Comparison of ENCODE assay signal across 16 cellular contexts in genomic region chr6:27136978-27137814, GRCh38.
A peak's percentile ranks its signal among the peaks of the same experiment; 100 is the strongest.
DNase-seq lines count a peak whose midpoint lies in the region; TF ChIP-seq lines count a peak whose summit lies in the region.
"Had no signal": no experiment of that assay in that cellular context is flagged by ENCODE, and none has a peak within 500 bp of the region (broad histone marks: within the 10 kb centered on the region; RNA-seq: fewer than 3 reads in every experiment).

No MANE protein-coding gene starts in this region.

- H3K27me3 Mint-ChIP-seq in Calu3 (ENCODE audit: unreplicated experiment) = no peaks in the 10 kb centered on the region

- peaks cover 40% of the 10 kb centered on the region for H3K36me3 Mint-ChIP-seq in Calu3 (ENCODE audit: insufficient read depth, unreplicated experiment)
- H3K36me3 Mint-ChIP-seq: brain had no signal

- no peaks in the 10 kb centered on the region for H3K9me3 Mint-ChIP-seq in Calu3 (ENCODE audit: low read depth, unreplicated experiment)
- H3K9me3 Mint-ChIP-seq: brain; CD8-positive, alpha-beta T cell; nephron progenitor cell had no signal

- H3K9me3 ChIP-seq in iPS-20b (ENCODE audit: insufficient read depth, low read depth, low read length) (no peaks in the 10 kb centered on the region), sigmoid colon (no peaks in the 10 kb centered on the region), esophagus muscularis mucosa (no peaks in the 10 kb centered on the region)
- H3K9me3 ChIP-seq: SJCRH30 had no signal

- no peak overlapping the region for H3K27ac ChIP-seq in iPS-20b (ENCODE audit: low read length)
- no peak overlapping the region for H3K27ac ChIP-seq in sigmoid colon
- no peak overlapping the region for H3K27ac ChIP-seq in esophagus muscularis mucosa (replicated peaks in 1 of 4)
- H3K27ac ChIP-seq: SJCRH30 had no signal

- DNase-seq in Calu3 = no peak
- peak; percentile 36 for DNase-seq in HuH-7 (ENCODE audit: low spot score)
- DNase-seq in SW480 (ENCODE audit: low spot score) = peak; percentile 51
- no peak for DNase-seq in sigmoid colon
- no peak for DNase-seq in esophagus muscularis mucosa (ENCODE audit: extremely low spot score)
- no peak for DNase-seq in HPDE6-E6E7 (ENCODE audit: extremely low spot score)
- DNase-seq: activated CD4-positive, CD25-positive, alpha-beta regulatory T cell treated with anti-CD3 and anti-CD28 coated beads, Interleukin-2, amount 50 U/mL, for 72 hours; CD8-positive, alpha-beta T cell; Kasumi-1; NCI-H2081 treated with DMSO at 0.1 percent for 48 hours; nephron progenitor cell; SJCRH30; stimulated activated naive CD4-positive, alpha-beta T cell treated with Interleukin-2 at 50 U/mL for 16 hours had no signal

- H3K4me3 ChIP-seq in iPS-20b (ENCODE audit: low read length) (peak overlapping the region; percentile 93; the same call in 1 of the 2 replicates), sigmoid colon (no peak overlapping the region), esophagus muscularis mucosa (no peak overlapping the region)
- H3K4me3 ChIP-seq: lung, SJCRH30 had no signal

- no peak for TF ChIP-seq POLR2A in sigmoid colon (IDR thresholded peaks at IDR 0.05)
- no peak for TF ChIP-seq POLR2A in esophagus muscularis mucosa (IDR thresholded peaks at IDR 0.05; ENCODE audit: low read depth)

- H3K4me1 Mint-ChIP-seq in Calu3 (ENCODE audit: low read depth, unreplicated experiment) = peaks cover 14% of the 10 kb centered on the region

- no peak overlapping the region for H3K4me3 Mint-ChIP-seq in Calu3 (ENCODE audit: low read depth, unreplicated experiment)

- no TSS peak for BruUV-seq in Calu3 (replicated peaks; lab: Mats Ljungman, UMichigan)

- H3K27me3 ChIP-seq in iPS-20b (ENCODE audit: insufficient read depth, low read length) (no peaks in the 10 kb centered on the region), sigmoid colon (no peaks in the 10 kb centered on the region), esophagus muscularis mucosa (no peaks in the 10 kb centered on the region)
- H3K27me3 ChIP-seq: SJCRH30 had no signal

- peak overlapping the region; percentile 98; the same call in 1 of the 2 replicates for H3K9ac ChIP-seq in iPS-20b (ENCODE audit: low read depth, low read length)

- no peak for TF ChIP-seq EP300 in sigmoid colon (IDR thresholded peaks at IDR 0.05)
- no peak for TF ChIP-seq EP300 in esophagus muscularis mucosa (IDR thresholded peaks at IDR 0.05)

- CTCF ChIA-PET in Calu3 (lab: Charles Lee) = no interaction called here

- TF ChIP-seq CTCF in Calu3 (IDR thresholded peaks at IDR 0.05; ENCODE audit: unreplicated experiment) (no peak), sigmoid colon (IDR thresholded peaks at IDR 0.05) (no peak), esophagus muscularis mucosa (IDR thresholded peaks at IDR 0.05) (no peak)

- H3K4me1 ChIP-seq in iPS-20b (ENCODE audit: insufficient read depth, low read length) (peaks cover 29% of the 10 kb centered on the region; the same call in 1 of the 2 replicates), sigmoid colon (peaks cover 0 to 25% (median 15%) of the 10 kb centered on the region in 4 donors), esophagus muscularis mucosa (peaks cover 15 to 29% (median 25%) of the 10 kb centered on the region in 4 donors)
- H3K4me1 ChIP-seq: SJCRH30 had no signal

- H3K36me3 ChIP-seq in iPS-20b (ENCODE audit: insufficient read depth, low read depth, low read length) (no peaks in the 10 kb centered on the region), sigmoid colon (no peaks in the 10 kb centered on the region), esophagus muscularis mucosa (peaks cover 0 to 11% (median under 1%) of the 10 kb centered on the region in 4 donors)
- H3K36me3 ChIP-seq: SJCRH30 had no signal

- peak overlapping the region; percentile 83 for H3K27ac Mint-ChIP-seq in Calu3 (ENCODE audit: unreplicated experiment)

- WGBS in sigmoid colon, 2 donors = 81 to 86% methylated on average over 5 of the region's 5 CpGs
- 85% methylated on average over 5 of the region's 5 CpGs for WGBS in esophagus muscularis mucosa

- intact Hi-C loops in Calu3 (cut with micrococcal nuclease; ENCODE audit: unreplicated experiment) (loop anchor here (10.0 kb wide), 1 partner anchor 812 kb away; no protein-coding TSS in a partner anchor), sigmoid colon (cut with DNase I) (loop anchor here (10.0 kb wide), 5 partner anchors 932 to 1848 kb away; a partner anchor contains a TSS), esophagus muscularis mucosa (cut with DNase I) (loop anchor here (10.0 kb wide), 1 partner anchor 1122 kb away; a partner anchor contains a TSS)

Comparison
In these comparisons a context has a peak if more than half of its experiments do, and no peak if none do; other contexts are left out.
1. DNase-seq: peak in HuH-7 (single experiment) and SW480 (single experiment); none in Calu3 (single experiment), sigmoid colon (single experiment), esophagus muscularis mucosa (single experiment) and HPDE6-E6E7 (single experiment).